ENCODE assay signal across 8 cellular contexts in genomic region chr1:120340838-120341751, GRCh38.
DNase-seq lines count a peak whose midpoint lies in the region; TF ChIP-seq lines count a peak whose summit lies in the region.
"Not testable (repeated sequence)": the region's sequence is repeated elsewhere in the genome, so short reads cannot be mapped to it uniquely, and the experiment has no call there.

No MANE protein-coding gene starts in this region.

- H3K4me3 ChIP-seq in BLaER1: peak overlapping the region; percentile 67
- 0 out of 2 replicates have a peak overlapping the region, but pooled peaks have one; percentile 15 for H3K4me3 ChIP-seq in LNCaP clone FGC (ENCODE audit: low read depth, low read length)
- peak overlapping the region; percentile 77 for H3K4me3 ChIP-seq in endodermal cell (ENCODE audit: low read length)
- peak overlapping the region; percentile 53 for H3K4me3 ChIP-seq in kidney epithelial cell (ENCODE audit: low read depth, low read length)

- H3K4me1 ChIP-seq in BLaER1; endodermal cell (ENCODE audit: control insufficient read depth, insufficient read depth, low read length): not testable (repeated sequence)

- H3K4me3 Mint-ChIP-seq in endodermal cell: peak overlapping the region; percentile 57

- H3K36me3 ChIP-seq in BLaER1; endodermal cell (ENCODE audit: control insufficient read depth, insufficient read depth, low read length); kidney epithelial cell (ENCODE audit: control insufficient read depth, insufficient read depth, low read length): not testable (repeated sequence)

- not testable (repeated sequence) for H3K4me1 Mint-ChIP-seq in endodermal cell

- not testable (repeated sequence) for H3K27ac ChIP-seq in BLaER1; endodermal cell (ENCODE audit: low read depth, low read length)

- H3K9me3 Mint-ChIP-seq in endodermal cell: not testable (repeated sequence)

- not testable (repeated sequence) for H3K27me3 Mint-ChIP-seq in endodermal cell (ENCODE audit: insufficient read depth)

- not testable (repeated sequence) for H3K27ac Mint-ChIP-seq in endodermal cell

- intact Hi-C loops in posterior vena cava (cut with DNase I): not testable (repeated sequence)

- H3K9me3 ChIP-seq in BLaER1; endodermal cell (ENCODE audit: control insufficient read depth, low read length): not testable (repeated sequence)

- not testable (repeated sequence) for DNase-seq in LNCaP clone FGC (ENCODE audit: low read depth); endodermal cell; kidney epithelial cell (ENCODE audit: low read depth)
- DNase-seq in activated CD4-positive, CD25-positive, alpha-beta regulatory T cell treated with anti-CD3 and anti-CD28 coated beads, Interleukin-2, amount 50 U/mL, for 72 hours: peak; percentile 51
- peak; percentile 62 for DNase-seq in activated naive CD4-positive, alpha-beta T cell treated with Interleukin-2 at 50 U/mL for 16 hours
- peak; percentile 78 for DNase-seq in posterior vena cava (ENCODE audit: low spot score)
- DNase-seq in stimulated activated CD8-positive, alpha-beta memory T cell treated with anti-CD3 and anti-CD28 coated beads, Interleukin-7, amount 100 ng/mL, for 1 hour (ENCODE audit: low read depth in 2 of 2): peak; percentile 31

- H3K27me3 ChIP-seq in BLaER1; endodermal cell (ENCODE audit: control insufficient read depth, insufficient read depth, low read length, poor library complexity, severe bottlenecking); kidney epithelial cell (ENCODE audit: control insufficient read depth, insufficient read depth, low read length): not testable (repeated sequence)

- peak overlapping the region; percentile 56; the same call in 1 of the 2 replicates for H3K4me2 ChIP-seq in BLaER1

- H3K9ac ChIP-seq in BLaER1; endodermal cell (ENCODE audit: extremely low read depth, low read length, poor library complexity, severe bottlenecking): not testable (repeated sequence)

- H4K20me1 ChIP-seq in BLaER1: not testable (repeated sequence)

- H3K36me3 Mint-ChIP-seq in endodermal cell (ENCODE audit: low read depth): not testable (repeated sequence)

- TF ChIP-seq CTCF in LNCaP clone FGC (IDR thresholded peaks at IDR 0.05; ENCODE audit: control insufficient read depth, extremely low read depth, insufficient read depth); endodermal cell (conservative IDR thresholded peaks at IDR 0.05); kidney epithelial cell (IDR thresholded peaks at IDR 0.05; ENCODE audit: insufficient read depth, low read length, poor library complexity, severe bottlenecking): not testable (repeated sequence)

- WGBS in endodermal cell (ENCODE audit: insufficient coverage in 1 of 2, insufficient read length in 1 of 2), 2 experiments: 0% methylated on average over 28 of the region's 78 CpGs; no CpG with 5 or more reads in 1 of the 2 experiments

Comparison
In these comparisons a context has a peak if more than half of its experiments do, and no peak if none do; other contexts are left out.
1. H3K4me3 ChIP-seq: peak in every context shown above with its lines; median percentile 77 in endodermal cell; 67 in BLaER1; 53 in kidney epithelial cell; 15 in LNCaP clone FGC.